In the genomic region with DNA sequence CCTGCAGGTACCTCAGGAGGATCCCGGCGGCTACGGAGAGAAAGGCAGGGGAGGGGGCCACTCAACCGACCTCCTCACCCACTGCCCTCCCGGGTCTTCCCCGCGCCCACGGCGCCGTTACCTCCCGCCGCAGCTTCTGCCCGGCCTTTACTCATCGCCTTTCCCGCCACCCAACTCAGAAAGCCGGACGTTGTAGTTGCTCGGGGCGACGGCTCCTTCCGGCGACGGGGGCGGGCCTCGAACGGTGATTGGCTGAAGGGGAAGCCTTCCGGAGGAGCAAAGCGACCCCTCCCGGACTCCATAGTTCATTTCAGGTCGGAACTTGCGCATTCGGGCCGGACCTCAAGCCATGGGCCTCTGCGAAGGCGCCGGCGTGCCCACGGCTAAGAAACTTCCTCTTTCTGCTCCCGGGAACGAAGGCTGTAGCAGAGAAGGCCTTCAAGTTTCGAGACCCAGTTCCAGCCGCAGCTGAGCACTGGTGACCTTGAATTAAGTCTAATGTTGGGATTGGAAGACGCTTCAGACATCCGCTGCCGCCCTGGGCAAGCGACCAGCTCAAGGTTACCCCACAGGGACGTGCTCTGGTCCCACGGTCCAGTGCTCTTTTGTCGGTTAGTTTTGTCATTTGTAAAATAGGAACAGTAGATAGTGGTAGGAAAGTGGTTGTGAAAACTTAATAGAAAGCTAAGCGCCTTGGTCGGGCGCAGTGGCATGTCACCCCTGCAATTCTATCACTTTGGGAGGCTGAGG, we compare ENCODE assay signal across 8 cellular contexts. TPM values are rescaled to one million over a fixed set of nuclear protein-coding genes. Genes with fewer than 3 reads are reported as not detected.
DNase-seq lines count a peak whose midpoint lies in the region; ATAC-seq and TF ChIP-seq lines count a peak whose summit lies in the region.

A gene with protein sequence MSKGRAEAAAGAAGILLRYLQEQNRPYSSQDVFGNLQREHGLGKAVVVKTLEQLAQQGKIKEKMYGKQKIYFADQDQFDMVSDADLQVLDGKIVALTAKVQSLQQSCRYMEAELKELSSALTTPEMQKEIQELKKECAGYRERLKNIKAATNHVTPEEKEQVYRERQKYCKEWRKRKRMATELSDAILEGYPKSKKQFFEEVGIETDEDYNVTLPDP (minus strand): TSS at position 198 of the 750 bp plus-strand sequence. CDS start 43 bp downstream, at position 155.

- intact Hi-C loops in CD14-positive monocyte (cut with micrococcal nuclease) = loop anchor here (1.0 to 5.0 kb wide), 6 partner anchors 10 to 420 kb away; partner anchors contain the start of genes CCR10 (in 1 of the 2), CNTNAP1 (in 1 of the 2), COASY (in 1 of the 2) and MLX (in 1 of the 2)

- ATAC-seq in GM19328 (IDR thresholded peaks at IDR 0.05; ENCODE audit: unreplicated experiment) (peak; percentile 71), HG03520 (IDR thresholded peaks at IDR 0.05; ENCODE audit: unreplicated experiment) (peak; percentile 70)

- peaks cover 51 to 70% of the 10 kb centered on the region in 2 donors for H3K36me3 Mint-ChIP-seq in CD14-positive monocyte
- peaks cover 40% of the 10 kb centered on the region for H3K36me3 Mint-ChIP-seq in activated CD4-positive, alpha-beta T cell treated with anti-CD3 and anti-CD28 coated beads, Interleukin-2, amount 10 ng/mL, durations not matched to agents 7 days and 5 days (ENCODE audit: low read depth)

- DNase-seq in CD14-positive monocyte (ENCODE audit: low spot score) (peak; percentile 98), NCI-H748 (lab: John Stamatoyannopoulos, UW; ENCODE audit: unreplicated experiment) (peak; percentile 93), cortex of kidney (lab: John Stamatoyannopoulos, UW) (peak; percentile 40), left kidney (ENCODE audit: low read depth, low spot score) (peak; percentile 98)
- peak; percentile 96 for DNase-seq in activated CD4-positive, alpha-beta T cell treated with anti-CD3 and anti-CD28 coated beads, Interleukin-2, amount 10 ng/mL, durations not matched to agents 7 days and 5 days
- peak; percentile 96 for DNase-seq in stimulated activated CD4-positive, alpha-beta T cell treated with anti-CD3 and anti-CD28 coated beads, Interleukin-1b, Interleukin-23, amount 100 ng/mL, for 48 hours

- H3K4me1 Mint-ChIP-seq in CD14-positive monocyte = peaks cover 37% of the 10 kb centered on the region
- H3K4me1 Mint-ChIP-seq in activated CD4-positive, alpha-beta T cell treated with anti-CD3 and anti-CD28 coated beads, Interleukin-2, amount 10 ng/mL, durations not matched to agents 7 days and 5 days = peaks cover 38% of the 10 kb centered on the region

- peaks cover 0 to 2% (median 0%) of the 10 kb centered on the region in 7 donors for H3K9me3 Mint-ChIP-seq in CD14-positive monocyte
- H3K9me3 Mint-ChIP-seq in activated CD4-positive, alpha-beta T cell treated with anti-CD3 and anti-CD28 coated beads, Interleukin-2, amount 10 ng/mL, durations not matched to agents 7 days and 5 days = no peaks in the 10 kb centered on the region

- POLR2A ChIA-PET in activated CD4-positive, alpha-beta T cell treated with anti-CD3 and anti-CD28 coated beads, Interleukin-2, amount 10 ng/mL, durations not matched to agents 7 days and 5 days (lab: Charles Lee) = interaction anchor here (0.6 to 1.6 kb wide), 5 partner anchors 10 to 233 kb away, joined by 3 to 8 read pairs (median 5); partner anchors contain the start of gene NAGLU

- peak within 1 kb of the TSS; percentile 97 to 100 (median 99) for H3K27ac Mint-ChIP-seq in CD14-positive monocyte
- peak within 1 kb of the TSS; percentile 94 for H3K27ac Mint-ChIP-seq in activated CD4-positive, alpha-beta T cell treated with anti-CD3 and anti-CD28 coated beads, Interleukin-2, amount 10 ng/mL, durations not matched to agents 7 days and 5 days

- no peak for TF ChIP-seq CTCF in CD14-positive monocyte (IDR thresholded peaks at IDR 0.05)

- peaks cover 0 to 2% (median 0%) of the 10 kb centered on the region in 3 donors for H3K27me3 Mint-ChIP-seq in CD14-positive monocyte (ENCODE audit: low read depth in 3 of 3)
- H3K27me3 Mint-ChIP-seq in activated CD4-positive, alpha-beta T cell treated with anti-CD3 and anti-CD28 coated beads, Interleukin-2, amount 10 ng/mL, durations not matched to agents 7 days and 5 days = no peaks in the 10 kb centered on the region

- H3K4me3 Mint-ChIP-seq in CD14-positive monocyte = peak within 1 kb of the TSS; percentile 85 to 97
- peak within 1 kb of the TSS; percentile 97 for H3K4me3 Mint-ChIP-seq in activated CD4-positive, alpha-beta T cell treated with anti-CD3 and anti-CD28 coated beads, Interleukin-2, amount 10 ng/mL, durations not matched to agents 7 days and 5 days

- CTCF ChIA-PET in activated CD4-positive, alpha-beta T cell treated with anti-CD3 and anti-CD28 coated beads, Interleukin-2, amount 10 ng/mL, durations not matched to agents 7 days and 5 days (lab: Charles Lee) = interaction anchor here (0.5 to 3.8 kb wide), 54 partner anchors 8 to 1328 kb away, joined by 3 to 38 read pairs (median 4); partner anchors contain the start of genes BECN1, CCR10, CNTD1 and COA3

RNA-seq across cellular contexts. Expression of the gene that starts here (rescaled TPM):
- polyA plus RNA-seq in CD14-positive monocyte = not detected
- 10 to 100 TPM; 17.4 to 18.5 TPM for total RNA-seq in activated CD4-positive, alpha-beta T cell treated with anti-CD3 and anti-CD28 coated beads, Interleukin-2, amount 10 ng/mL, durations not matched to agents 7 days and 5 days

Comparison
In these comparisons a context has a peak if more than half of its experiments do, and no peak if none do; other contexts are left out.
1. Peak in every context shown above with its lines: DNase-seq and ATAC-seq.
2. Peak in DNase-seq in CD14-positive monocyte; RNA of the gene not detected or under 1 TPM.
3. DNase-seq: peak in every context shown above with its lines; median percentile 98 in CD14-positive monocyte; 98 in left kidney; 96 in activated CD4-positive, alpha-beta T cell treated with anti-CD3 and anti-CD28 coated beads, Interleukin-2, amount 10 ng/mL, durations not matched to agents 7 days and 5 days; 96 in stimulated activated CD4-positive, alpha-beta T cell treated with anti-CD3 and anti-CD28 coated beads, Interleukin-1b, Interleukin-23, amount 100 ng/mL, for 48 hours; 93 in NCI-H748; 40 in cortex of kidney.